Comparison of ENCODE assay signal across 20 cellular contexts in the genomic region with DNA sequence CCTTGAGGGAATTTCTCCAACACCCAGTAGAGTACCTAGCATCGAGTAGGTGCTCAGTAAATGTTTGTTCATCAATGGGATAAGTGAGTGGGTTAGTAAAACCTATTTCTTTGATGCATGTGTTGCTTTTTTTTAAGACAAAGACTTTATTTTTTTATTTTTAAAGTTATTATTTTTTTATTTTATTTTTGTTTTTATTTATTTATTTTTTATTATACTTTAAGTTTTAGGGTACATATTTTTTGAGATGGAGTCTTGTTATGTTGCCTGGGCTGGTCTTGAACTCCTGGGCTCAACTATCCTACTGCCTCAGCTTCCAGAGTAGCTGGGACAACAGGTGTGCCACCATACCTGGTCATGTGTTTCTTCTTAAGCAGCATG. TPM values are rescaled to one million over a fixed set of nuclear protein-coding genes. Genes with fewer than 3 reads are reported as not detected.
DNase-seq lines count a peak whose midpoint lies in the region; ATAC-seq and TF ChIP-seq lines count a peak whose summit lies in the region.
"Had no signal": no experiment of that assay in that cellular context is flagged by ENCODE, and none has a peak within 500 bp of the region (broad histone marks: within the 10 kb centered on the region; RNA-seq: fewer than 3 reads in every experiment).

No MANE protein-coding gene starts in this region.

- no peaks in the 10 kb centered on the region for H4K20me1 ChIP-seq in BLaER1

- peak overlapping the region; percentile 76 for H3K4me2 ChIP-seq in BLaER1

- H3K36me3 Mint-ChIP-seq in activated CD8-positive, alpha-beta T cell treated with anti-CD3 and anti-CD28 coated beads, Interleukin-2, amount 10 ng/mL, durations not matched to agents 7 days and 5 days (ENCODE audit: low read depth) = peaks cover 3% of the 10 kb centered on the region
- H3K36me3 Mint-ChIP-seq in memory B cell = peaks cover 48% of the 10 kb centered on the region
- H3K36me3 Mint-ChIP-seq: mesothelial cell of epicardium had no signal

- ATAC-seq in activated CD8-positive, alpha-beta T cell treated with anti-CD3 and anti-CD28 coated beads, Interleukin-2, amount 10 ng/mL, durations not matched to agents 7 days and 5 days = no peak
- ATAC-seq in memory B cell (ENCODE audit: low read depth) (no peak), GM19463 (IDR thresholded peaks at IDR 0.05; ENCODE audit: unreplicated experiment) (no peak)
- ATAC-seq: left lobe of liver, sciatic nerve had no signal

- H3K27me3 ChIP-seq in BLaER1 (no peaks in the 10 kb centered on the region), vagina (no peaks in the 10 kb centered on the region)
- H3K27me3 ChIP-seq: adrenal gland, uterus had no signal

- TF ChIP-seq POLR2A in GM18526 (IDR thresholded peaks at IDR 0.05; ENCODE audit: extremely low read depth, insufficient read length) (peak; percentile 1), vagina (IDR thresholded peaks at IDR 0.05) (no peak)

- peak overlapping the region; percentile 68 for H3K27ac Mint-ChIP-seq in activated CD8-positive, alpha-beta T cell treated with anti-CD3 and anti-CD28 coated beads, Interleukin-2, amount 10 ng/mL, durations not matched to agents 7 days and 5 days
- peak overlapping the region; percentile 99 for H3K27ac Mint-ChIP-seq in memory B cell
- H3K27ac Mint-ChIP-seq: activated T-helper 17 cell treated with anti-CD3 and anti-CD28 coated beads, Interleukin-2, amount 50 U/mL, for 72 hours; mesothelial cell of epicardium; nephron progenitor cell had no signal

- no peak for TF ChIP-seq CTCF in vagina (IDR thresholded peaks at IDR 0.05)

- peaks cover 37% of the 10 kb centered on the region for H3K4me1 Mint-ChIP-seq in activated CD8-positive, alpha-beta T cell treated with anti-CD3 and anti-CD28 coated beads, Interleukin-2, amount 10 ng/mL, durations not matched to agents 7 days and 5 days (ENCODE audit: low read depth)
- H3K4me1 Mint-ChIP-seq in memory B cell = peaks cover 55% of the 10 kb centered on the region
- H3K4me1 Mint-ChIP-seq: mesothelial cell of epicardium had no signal

- H3K4me3 Mint-ChIP-seq in activated CD8-positive, alpha-beta T cell treated with anti-CD3 and anti-CD28 coated beads, Interleukin-2, amount 10 ng/mL, durations not matched to agents 7 days and 5 days = no peak overlapping the region
- H3K4me3 Mint-ChIP-seq in memory B cell = peak overlapping the region; percentile 81
- H3K4me3 Mint-ChIP-seq: activated T-helper 17 cell treated with anti-CD3 and anti-CD28 coated beads, Interleukin-2, amount 50 U/mL, for 72 hours; mesothelial cell of epicardium; nephron progenitor cell had no signal

- peaks cover 40% of the 10 kb centered on the region for H3K36me3 ChIP-seq in BLaER1
- no peaks in the 10 kb centered on the region for H3K36me3 ChIP-seq in vagina
- H3K36me3 ChIP-seq: adrenal gland, uterus had no signal

- POLR2A ChIA-PET in activated CD8-positive, alpha-beta T cell treated with anti-CD3 and anti-CD28 coated beads, Interleukin-2, amount 10 ng/mL, durations not matched to agents 7 days and 5 days (lab: Charles Lee) = interaction anchor here (1.0 kb wide), 1 partner anchor 41 kb away, joined by 3 read pairs; no protein-coding TSS in a partner anchor

- peaks cover 2% of the 10 kb centered on the region for H3K27me3 Mint-ChIP-seq in activated CD8-positive, alpha-beta T cell treated with anti-CD3 and anti-CD28 coated beads, Interleukin-2, amount 10 ng/mL, durations not matched to agents 7 days and 5 days (ENCODE audit: low read depth)
- H3K27me3 Mint-ChIP-seq in memory B cell = no peaks in the 10 kb centered on the region
- H3K27me3 Mint-ChIP-seq: activated T-helper 17 cell treated with anti-CD3 and anti-CD28 coated beads, Interleukin-2, amount 50 U/mL, for 72 hours had no signal

- H3K9ac ChIP-seq in BLaER1 = peak overlapping the region; percentile 9

- CTCF ChIA-PET in activated CD8-positive, alpha-beta T cell treated with anti-CD3 and anti-CD28 coated beads, Interleukin-2, amount 10 ng/mL, durations not matched to agents 7 days and 5 days (lab: Charles Lee) = interaction anchor here (2.1 kb wide), 1 partner anchor 55 kb away, joined by 8 read pairs; no protein-coding TSS in a partner anchor

- H3K4me1 ChIP-seq in BLaER1 (peaks cover 85% of the 10 kb centered on the region), vagina (no peaks in the 10 kb centered on the region)
- H3K4me1 ChIP-seq: adrenal gland, uterus had no signal

- H3K9me3 ChIP-seq in BLaER1 (peaks cover 4% of the 10 kb centered on the region; the same call in 1 of the 2 replicates), vagina (no peaks in the 10 kb centered on the region)
- H3K9me3 ChIP-seq: adrenal gland, uterus had no signal

- H3K9me3 Mint-ChIP-seq in activated CD8-positive, alpha-beta T cell treated with anti-CD3 and anti-CD28 coated beads, Interleukin-2, amount 10 ng/mL, durations not matched to agents 7 days and 5 days (ENCODE audit: insufficient read depth) = no peaks in the 10 kb centered on the region
- no peaks in the 10 kb centered on the region for H3K9me3 Mint-ChIP-seq in memory B cell
- H3K9me3 Mint-ChIP-seq: activated T-helper 17 cell treated with anti-CD3 and anti-CD28 coated beads, Interleukin-2, amount 50 U/mL, for 72 hours; mesothelial cell of epicardium; nephron progenitor cell had no signal

- H3K4me3 ChIP-seq in BLaER1 = 0 out of 2 replicates have a peak overlapping the region, but pooled peaks have one; percentile 1
- no peak overlapping the region for H3K4me3 ChIP-seq in vagina
- H3K4me3 ChIP-seq: adrenal gland, uterus had no signal

- DNase-seq in activated CD8-positive, alpha-beta T cell treated with anti-CD3 and anti-CD28 coated beads, Interleukin-2, amount 10 ng/mL, durations not matched to agents 7 days and 5 days = no peak
- DNase-seq in memory B cell (ENCODE audit: low spot score in 2 of 2) (no peak), vagina (ENCODE audit: extremely low spot score in 2 of 2) (no peak), dermis blood vessel endothelial cell (no peak), KG1 (lab: John Stamatoyannopoulos, UW) (no peak)
- DNase-seq: activated CD4-positive, alpha-beta T cell treated with anti-CD3 and anti-CD28 coated beads for 1 hour; adrenal gland; NCI-H1694 treated with DMSO at 0.1 percent for 48 hours; NCI-H226; NCI-H748 treated with DMSO at 0.1 percent for 48 hours; nephron progenitor cell; OCI-M1; uterus had no signal

- intact Hi-C loops in vagina (cut with DNase I) = no loop called here

- H3K27ac ChIP-seq in BLaER1 (peak overlapping the region; percentile 82), vagina (no peak overlapping the region)
- H3K27ac ChIP-seq: adrenal gland, uterus had no signal

RNA-seq across cellular contexts. Expression of a gene that starts 20.8 kb away (rescaled TPM):
- total RNA-seq in activated CD8-positive, alpha-beta T cell treated with anti-CD3 and anti-CD28 coated beads, Interleukin-2, amount 10 ng/mL, durations not matched to agents 7 days and 5 days = 1 to 10 TPM; 4.5 to 4.7 TPM
- total RNA-seq in vagina (4.4 TPM), dermis blood vessel endothelial cell (0.17 TPM in 1 of 2 replicates, not detected in the other)
- total RNA-seq: mesothelial cell of epicardium had no signal
